In genomic region chr12:6697584-6698351, GRCh38 we compare ENCODE assay signal across 8 cellular contexts. TPM values are rescaled to one million over a fixed set of nuclear protein-coding genes. Genes with fewer than 3 reads are reported as not detected.
A peak's percentile ranks its signal among the peaks of the same experiment; 100 is the strongest.
DNase-seq lines count a peak whose midpoint lies in the region; ATAC-seq and TF ChIP-seq lines count a peak whose summit lies in the region.

No MANE protein-coding gene starts in this region.

- no peaks in the 10 kb centered on the region for H3K36me3 Mint-ChIP-seq in activated naive CD4-positive, alpha-beta T cell treated with anti-CD3 and anti-CD28 coated beads, Interleukin-2, amount 50 U/mL, for 24 hours
- H3K36me3 Mint-ChIP-seq in activated CD8-positive, alpha-beta T cell treated with anti-CD3 and anti-CD28 coated beads for 36 hours (ENCODE audit: low read depth) = no peaks in the 10 kb centered on the region

- CTCF ChIA-PET in activated CD8-positive, alpha-beta T cell treated with anti-CD3 and anti-CD28 coated beads for 36 hours (lab: Charles Lee) = interaction anchor here (0.9 to 2.8 kb wide), 3 partner anchors 8 to 26 kb away, joined by 3 to 13 read pairs (median 10); partner anchors contain the start of genes COPS7A and ZNF384

- no peaks in the 10 kb centered on the region for H3K36me3 ChIP-seq in Karpas-422 (ENCODE audit: insufficient read depth, low read length)
- H3K36me3 ChIP-seq in kidney epithelial cell (ENCODE audit: control insufficient read depth, insufficient read depth, low read length) = no peaks in the 10 kb centered on the region

- POLR2A ChIA-PET in activated CD8-positive, alpha-beta T cell treated with anti-CD3 and anti-CD28 coated beads for 36 hours (lab: Charles Lee) = interaction anchor here (0.7 to 2.5 kb wide), 2 partner anchors 9 to 209 kb away, joined by 3 to 7 read pairs; no protein-coding TSS in a partner anchor

- no peak overlapping the region; the same call in 1 of the 2 replicates for H3K27ac ChIP-seq in Karpas-422 (ENCODE audit: low read length)

- no peaks in the 10 kb centered on the region for H3K9me3 ChIP-seq in Karpas-422 (ENCODE audit: low read length)

- TF ChIP-seq CTCF in activated CD8-positive, alpha-beta T cell treated with anti-CD3 and anti-CD28 coated beads for 36 hours (IDR thresholded peaks at IDR 0.05) = peak; percentile 35
- peak; percentile 80 for TF ChIP-seq CTCF in kidney epithelial cell (IDR thresholded peaks at IDR 0.05; ENCODE audit: insufficient read depth, low read length, poor library complexity, severe bottlenecking)

- intact Hi-C loops in activated CD8-positive, alpha-beta T cell treated with anti-CD3 and anti-CD28 coated beads for 36 hours (cut with micrococcal nuclease) = no loop called here

- peaks cover 19% of the 10 kb centered on the region for H3K27me3 Mint-ChIP-seq in activated naive CD4-positive, alpha-beta T cell treated with anti-CD3 and anti-CD28 coated beads, Interleukin-2, amount 50 U/mL, for 24 hours
- H3K27me3 Mint-ChIP-seq in activated CD8-positive, alpha-beta T cell treated with anti-CD3 and anti-CD28 coated beads for 36 hours = peaks cover 34% of the 10 kb centered on the region

- no peaks in the 10 kb centered on the region for H4K20me1 ChIP-seq in Karpas-422 (ENCODE audit: insufficient read depth, low read depth, low read length)

- H3K27me3 ChIP-seq in Karpas-422 (ENCODE audit: low read length) (no peaks in the 10 kb centered on the region), kidney epithelial cell (ENCODE audit: control insufficient read depth, insufficient read depth, low read length) (peaks cover 16% of the 10 kb centered on the region)

- no peak overlapping the region for H3K4me3 ChIP-seq in Karpas-422 (ENCODE audit: low read length)
- H3K4me3 ChIP-seq in kidney epithelial cell (ENCODE audit: low read depth, low read length) = no peak overlapping the region

- peak overlapping the region; percentile 2; the same call in 1 of the 2 replicates for H2AFZ ChIP-seq in Karpas-422 (ENCODE audit: low read length)

- peak overlapping the region; percentile 23 for H3K27ac Mint-ChIP-seq in activated naive CD4-positive, alpha-beta T cell treated with anti-CD3 and anti-CD28 coated beads, Interleukin-2, amount 50 U/mL, for 24 hours
- no peak overlapping the region for H3K27ac Mint-ChIP-seq in activated CD8-positive, alpha-beta T cell treated with anti-CD3 and anti-CD28 coated beads for 36 hours

- ATAC-seq in activated CD8-positive, alpha-beta T cell treated with anti-CD3 and anti-CD28 coated beads for 36 hours = no peak
- no peak for ATAC-seq in GM18858 (IDR thresholded peaks at IDR 0.05; ENCODE audit: unreplicated experiment)
- no peak for ATAC-seq in HG02938 (IDR thresholded peaks at IDR 0.05; ENCODE audit: unreplicated experiment)

- H3K4me3 Mint-ChIP-seq in activated naive CD4-positive, alpha-beta T cell treated with anti-CD3 and anti-CD28 coated beads, Interleukin-2, amount 50 U/mL, for 24 hours = no peak overlapping the region
- no peak overlapping the region for H3K4me3 Mint-ChIP-seq in activated CD8-positive, alpha-beta T cell treated with anti-CD3 and anti-CD28 coated beads for 36 hours

- H3K79me2 ChIP-seq in Karpas-422 (ENCODE audit: low read length) = no peaks in the 10 kb centered on the region

- H3K4me1 ChIP-seq in Karpas-422 (ENCODE audit: low read length) = peaks cover 42% of the 10 kb centered on the region

- H3K4me1 Mint-ChIP-seq in activated naive CD4-positive, alpha-beta T cell treated with anti-CD3 and anti-CD28 coated beads, Interleukin-2, amount 50 U/mL, for 24 hours = peaks cover 25% of the 10 kb centered on the region
- peaks cover 13% of the 10 kb centered on the region for H3K4me1 Mint-ChIP-seq in activated CD8-positive, alpha-beta T cell treated with anti-CD3 and anti-CD28 coated beads for 36 hours (ENCODE audit: low read depth)

- DNase-seq in activated naive CD4-positive, alpha-beta T cell treated with anti-CD3 and anti-CD28 coated beads, Interleukin-2, amount 50 U/mL, for 16 hours = no peak
- DNase-seq in Karpas-422 = peak; percentile 73
- DNase-seq in activated CD8-positive, alpha-beta T cell treated with anti-CD3 and anti-CD28 coated beads for 36 hours = peak; percentile 44
- DNase-seq in kidney epithelial cell (ENCODE audit: low read depth) = no peak
- no peak for DNase-seq in activated gamma-delta T cell treated with Interleukin-2 at 50 U/mL for 16 hours

- no peaks in the 10 kb centered on the region for H3K9me2 ChIP-seq in Karpas-422 (replicated peaks; ENCODE audit: insufficient read depth, low read length)

- peak overlapping the region; percentile 52 for H3K4me2 ChIP-seq in Karpas-422 (ENCODE audit: low read depth, low read length, poor library complexity, severe bottlenecking)

- peak overlapping the region; percentile 48; the same call in 1 of the 2 replicates for H3K9ac ChIP-seq in Karpas-422 (ENCODE audit: low read length)

- H3K9me3 Mint-ChIP-seq in activated naive CD4-positive, alpha-beta T cell treated with anti-CD3 and anti-CD28 coated beads, Interleukin-2, amount 50 U/mL, for 24 hours = no peaks in the 10 kb centered on the region
- H3K9me3 Mint-ChIP-seq in activated CD8-positive, alpha-beta T cell treated with anti-CD3 and anti-CD28 coated beads for 36 hours = no peaks in the 10 kb centered on the region

RNA-seq across cellular contexts. Expression of gene PIANP, which starts 2.8 kb away (rescaled TPM):
- not detected in 2 replicates for total RNA-seq in Karpas-422 (2014; rRNA removed; shearing (Covaris generic); ENCODE audit: low replicate concordance)
- not detected for total RNA-seq in activated CD8-positive, alpha-beta T cell treated with anti-CD3 and anti-CD28 coated beads for 36 hours
- total RNA-seq in kidney epithelial cell = 0.07 and 0.13 TPM in 2 replicates

RNA-seq across cellular contexts. Expression of gene ZNF384, which starts 8.6 kb away (rescaled TPM):
- total RNA-seq in Karpas-422 (2014; rRNA removed; shearing (Covaris generic); ENCODE audit: low replicate concordance) = 35.5 and 39.2 TPM in 2 replicates
- 10 to 100 TPM; 55.2 to 56.7 TPM for total RNA-seq in activated CD8-positive, alpha-beta T cell treated with anti-CD3 and anti-CD28 coated beads for 36 hours
- total RNA-seq in kidney epithelial cell = 34.0 and 36.6 TPM in 2 replicates

RNA-seq across cellular contexts. Expression of gene COPS7A, which starts 26.1 kb away (rescaled TPM):
- total RNA-seq in Karpas-422 (2014; rRNA removed; shearing (Covaris generic); ENCODE audit: low replicate concordance) = 39.2 and 42.9 TPM in 2 replicates
- total RNA-seq in activated CD8-positive, alpha-beta T cell treated with anti-CD3 and anti-CD28 coated beads for 36 hours = 10 to 100 TPM; 35.9 to 38.8 TPM
- total RNA-seq in kidney epithelial cell = 65.2 and 69.1 TPM in 2 replicates

RNA-seq across cellular contexts. Expression of gene ING4, which starts 34.8 kb away (rescaled TPM):
- 40.1 and 52.9 TPM in 2 replicates for total RNA-seq in Karpas-422 (2014; rRNA removed; shearing (Covaris generic); ENCODE audit: low replicate concordance)
- 10 to 100 TPM; 16.6 to 16.7 TPM for total RNA-seq in activated CD8-positive, alpha-beta T cell treated with anti-CD3 and anti-CD28 coated beads for 36 hours
- total RNA-seq in kidney epithelial cell = 31.8 and 34.1 TPM in 2 replicates

RNA-seq across cellular contexts. Expression of gene ACRBP, which starts 50.5 kb away (rescaled TPM):
- 2.2 and 4.2 TPM in 2 replicates for total RNA-seq in Karpas-422 (2014; rRNA removed; shearing (Covaris generic); ENCODE audit: low replicate concordance)
- 1 to 10 TPM; 1.3 to 2.0 TPM for total RNA-seq in activated CD8-positive, alpha-beta T cell treated with anti-CD3 and anti-CD28 coated beads for 36 hours
- total RNA-seq in kidney epithelial cell = 0.75 and 0.89 TPM in 2 replicates

Comparison
In these comparisons a context has a peak if more than half of its experiments do, and no peak if none do; other contexts are left out.
1. DNase-seq: peak in Karpas-422 (single experiment) and activated CD8-positive, alpha-beta T cell treated with anti-CD3 and anti-CD28 coated beads for 36 hours (single experiment); none in activated naive CD4-positive, alpha-beta T cell treated with anti-CD3 and anti-CD28 coated beads, Interleukin-2, amount 50 U/mL, for 16 hours (single experiment), kidney epithelial cell (single experiment) and activated gamma-delta T cell treated with Interleukin-2 at 50 U/mL for 16 hours (single experiment).